Comparison of ENCODE assay signal across 11 cellular contexts in genomic region chr16:85560932-85561247, GRCh38.
"Had no signal": no experiment of that assay in that cellular context is flagged by ENCODE, and none has a peak within 500 bp of the region (broad histone marks: within the 10 kb centered on the region; RNA-seq: fewer than 3 reads in every experiment).

No MANE protein-coding gene starts in this region.

- H3K27me3 ChIP-seq: heart left ventricle, sigmoid colon, suprapubic skin had no signal

- DNase-seq: activated effector memory CD4-positive, alpha-beta T cell treated with anti-CD3 and anti-CD28 coated beads, Interleukin-2, amount 50 U/mL, for 16 hours; esophagus squamous epithelium; foreskin fibroblast; heart left ventricle; occipital lobe; sigmoid colon; stimulated activated CD4-positive, alpha-beta T cell treated with anti-CD3 and anti-CD28 coated beads, Interleukin-2, amount 100 ng/mL, for 24 hours; stimulated activated naive B cell treated with anti-CD40 and anti-IgM and Interleukin-4, amounts not matched to agents 10 μg/mL and 1 μg/mL and 100 μg/mL, for 72 hours had no signal

- H3K27me3 Mint-ChIP-seq: activated naive CD8-positive, alpha-beta T cell; stimulated activated naive B cell treated with anti-CD40 and anti-IgM and Interleukin-4, amounts not matched to agents 10 μg/mL and 1 μg/mL and 100 μg/mL, for 72 hours had no signal

- H3K36me3 ChIP-seq: esophagus squamous epithelium, heart left ventricle, sigmoid colon, suprapubic skin had no signal

- ATAC-seq: activated CD4-positive, CD25-positive, alpha-beta regulatory T cell treated with anti-CD3 and anti-CD28 coated beads, Interleukin-2, amount 50 U/mL, for 24 hours; heart left ventricle; stimulated activated naive B cell treated with anti-CD40 and anti-IgM and Interleukin-4, amounts not matched to agents 10 μg/mL and 1 μg/mL and 100 μg/mL, for 72 hours had no signal

- H3K4me3 Mint-ChIP-seq: activated naive CD8-positive, alpha-beta T cell; stimulated activated naive B cell treated with anti-CD40 and anti-IgM and Interleukin-4, amounts not matched to agents 10 μg/mL and 1 μg/mL and 100 μg/mL, for 72 hours had no signal

- H3K36me3 Mint-ChIP-seq: activated naive CD8-positive, alpha-beta T cell had no signal

- H3K27ac ChIP-seq: suprapubic skin had no signal

- H3K9me3 Mint-ChIP-seq: stimulated activated naive B cell treated with anti-CD40 and anti-IgM and Interleukin-4, amounts not matched to agents 10 μg/mL and 1 μg/mL and 100 μg/mL, for 72 hours had no signal

- H3K4me3 ChIP-seq: esophagus squamous epithelium, heart left ventricle, sigmoid colon, suprapubic skin had no signal

- H3K9me3 ChIP-seq: esophagus squamous epithelium, heart left ventricle, sigmoid colon, suprapubic skin had no signal
